ENCODE assay signal across 1 cellular context in the genomic region with DNA sequence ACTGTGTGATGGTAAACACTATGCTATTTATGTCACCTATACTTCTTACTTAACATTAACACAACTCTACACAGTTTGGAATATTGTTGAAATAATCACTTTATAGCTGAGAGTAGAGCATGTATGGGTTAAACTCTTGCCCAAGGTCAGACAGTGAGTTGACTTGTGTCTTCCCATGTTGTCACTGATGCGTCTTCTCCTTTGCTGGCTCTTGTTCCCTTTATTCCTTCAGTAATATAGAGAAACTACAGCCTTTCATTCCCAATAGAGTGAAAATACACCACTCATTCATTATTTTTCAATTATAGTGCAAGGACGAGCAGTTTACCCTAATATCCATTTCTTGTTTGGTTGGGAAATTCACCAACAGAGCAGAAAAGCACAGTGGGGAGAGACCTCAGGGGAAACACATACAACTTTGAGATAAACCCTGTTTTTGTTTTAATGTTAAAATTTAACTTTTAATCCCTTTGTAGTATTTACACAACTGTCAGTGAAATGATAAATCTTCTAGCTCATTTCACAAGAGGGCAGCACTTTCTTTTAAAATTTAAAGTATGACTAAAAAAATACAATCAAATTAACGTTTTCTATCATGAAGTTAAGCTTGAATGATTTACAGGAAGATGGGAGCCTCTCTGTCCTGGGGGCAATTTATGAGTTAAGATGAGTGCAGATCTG.
TF ChIP-seq lines count a peak whose summit lies in the region.

No MANE protein-coding gene starts in this region.

TF ChIP-seq in HepG2, 621 proteins besides CTCF, POLR2A, EP300 and RAD21 (continued from another document and continues in another):
- TF ChIP-seq ZZZ3 (CRISPR knock-in tag; IDR thresholded peaks at IDR 0.05; ENCODE audit: borderline replicate concordance) (no peak), ZNF883 (CRISPR knock-in tag; IDR thresholded peaks at IDR 0.05; ENCODE audit: not compliant biosample characterization) (no peak), CCAR2 (optimal IDR thresholded peaks at IDR 0.05; ENCODE audit: low read depth, low read length) (no peak), ZNF354B (CRISPR knock-in tag; IDR thresholded peaks at IDR 0.05) (no peak), NFKBIZ (CRISPR knock-in tag; IDR thresholded peaks at IDR 0.05) (no peak), TEAD2 (CRISPR knock-in tag; IDR thresholded peaks at IDR 0.05) (no peak), ZFAT (CRISPR knock-in tag; conservative IDR thresholded peaks at IDR 0.05) (no peak), TFE3 (CRISPR knock-in tag; IDR thresholded peaks at IDR 0.05) (no peak), NKX3-1 (CRISPR knock-in tag; IDR thresholded peaks at IDR 0.05) (peak; percentile 70; the same call in 1 of the 2 replicates), SP140L (CRISPR knock-in tag; IDR thresholded peaks at IDR 0.05; ENCODE audit: borderline replicate concordance) (no peak), ZNF768 (CRISPR knock-in tag; IDR thresholded peaks at IDR 0.05) (no peak), HES4 (CRISPR knock-in tag; IDR thresholded peaks at IDR 0.05; ENCODE audit: borderline replicate concordance) (no peak), BCL6 (CRISPR knock-in tag; IDR thresholded peaks at IDR 0.05) (peak; percentile 79), MEIS1 (CRISPR knock-in tag; IDR thresholded peaks at IDR 0.05; ENCODE audit: borderline replicate concordance) (0 out of 2 replicates have a peak, but pooled peaks have one; percentile 44), ZNF660 (CRISPR knock-in tag; IDR thresholded peaks at IDR 0.05; ENCODE audit: borderline replicate concordance, low read depth) (no peak), ELF3 (CRISPR knock-in tag; IDR thresholded peaks at IDR 0.05) (peak; percentile 62), KDM5A (IDR thresholded peaks at IDR 0.05; ENCODE audit: borderline replicate concordance, low read length) (peak; percentile 42; the same call in 1 of the 2 replicates), CBX1 (IDR thresholded peaks at IDR 0.05; ENCODE audit: low read depth) (no peak), ZNF713 (CRISPR knock-in tag; IDR thresholded peaks at IDR 0.05) (no peak), ZNF318 (CRISPR knock-in tag; IDR thresholded peaks at IDR 0.05) (no peak), RNF2 (conservative IDR thresholded peaks at IDR 0.05; ENCODE audit: low read depth) (no peak), HOXA9 (CRISPR knock-in tag; IDR thresholded peaks at IDR 0.05; ENCODE audit: borderline replicate concordance) (no peak), ONECUT2 (CRISPR knock-in tag; IDR thresholded peaks at IDR 0.05) (0 out of 2 replicates have a peak, but pooled peaks have one; percentile 42), FOXP1 (IDR thresholded peaks at IDR 0.05) (no peak), FOXP1 (CRISPR knock-in tag; IDR thresholded peaks at IDR 0.05) (peak; percentile 82)
- TF ChIP-seq, protein P1, sequence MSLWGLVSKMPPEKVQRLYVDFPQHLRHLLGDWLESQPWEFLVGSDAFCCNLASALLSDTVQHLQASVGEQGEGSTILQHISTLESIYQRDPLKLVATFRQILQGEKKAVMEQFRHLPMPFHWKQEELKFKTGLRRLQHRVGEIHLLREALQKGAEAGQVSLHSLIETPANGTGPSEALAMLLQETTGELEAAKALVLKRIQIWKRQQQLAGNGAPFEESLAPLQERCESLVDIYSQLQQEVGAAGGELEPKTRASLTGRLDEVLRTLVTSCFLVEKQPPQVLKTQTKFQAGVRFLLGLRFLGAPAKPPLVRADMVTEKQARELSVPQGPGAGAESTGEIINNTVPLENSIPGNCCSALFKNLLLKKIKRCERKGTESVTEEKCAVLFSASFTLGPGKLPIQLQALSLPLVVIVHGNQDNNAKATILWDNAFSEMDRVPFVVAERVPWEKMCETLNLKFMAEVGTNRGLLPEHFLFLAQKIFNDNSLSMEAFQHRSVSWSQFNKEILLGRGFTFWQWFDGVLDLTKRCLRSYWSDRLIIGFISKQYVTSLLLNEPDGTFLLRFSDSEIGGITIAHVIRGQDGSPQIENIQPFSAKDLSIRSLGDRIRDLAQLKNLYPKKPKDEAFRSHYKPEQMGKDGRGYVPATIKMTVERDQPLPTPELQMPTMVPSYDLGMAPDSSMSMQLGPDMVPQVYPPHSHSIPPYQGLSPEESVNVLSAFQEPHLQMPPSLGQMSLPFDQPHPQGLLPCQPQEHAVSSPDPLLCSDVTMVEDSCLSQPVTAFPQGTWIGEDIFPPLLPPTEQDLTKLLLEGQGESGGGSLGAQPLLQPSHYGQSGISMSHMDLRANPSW (CRISPR knock-in tag; IDR thresholded peaks at IDR 0.05; ENCODE audit: borderline replicate concordance), result no peak
- TF ChIP-seq, protein P2, sequence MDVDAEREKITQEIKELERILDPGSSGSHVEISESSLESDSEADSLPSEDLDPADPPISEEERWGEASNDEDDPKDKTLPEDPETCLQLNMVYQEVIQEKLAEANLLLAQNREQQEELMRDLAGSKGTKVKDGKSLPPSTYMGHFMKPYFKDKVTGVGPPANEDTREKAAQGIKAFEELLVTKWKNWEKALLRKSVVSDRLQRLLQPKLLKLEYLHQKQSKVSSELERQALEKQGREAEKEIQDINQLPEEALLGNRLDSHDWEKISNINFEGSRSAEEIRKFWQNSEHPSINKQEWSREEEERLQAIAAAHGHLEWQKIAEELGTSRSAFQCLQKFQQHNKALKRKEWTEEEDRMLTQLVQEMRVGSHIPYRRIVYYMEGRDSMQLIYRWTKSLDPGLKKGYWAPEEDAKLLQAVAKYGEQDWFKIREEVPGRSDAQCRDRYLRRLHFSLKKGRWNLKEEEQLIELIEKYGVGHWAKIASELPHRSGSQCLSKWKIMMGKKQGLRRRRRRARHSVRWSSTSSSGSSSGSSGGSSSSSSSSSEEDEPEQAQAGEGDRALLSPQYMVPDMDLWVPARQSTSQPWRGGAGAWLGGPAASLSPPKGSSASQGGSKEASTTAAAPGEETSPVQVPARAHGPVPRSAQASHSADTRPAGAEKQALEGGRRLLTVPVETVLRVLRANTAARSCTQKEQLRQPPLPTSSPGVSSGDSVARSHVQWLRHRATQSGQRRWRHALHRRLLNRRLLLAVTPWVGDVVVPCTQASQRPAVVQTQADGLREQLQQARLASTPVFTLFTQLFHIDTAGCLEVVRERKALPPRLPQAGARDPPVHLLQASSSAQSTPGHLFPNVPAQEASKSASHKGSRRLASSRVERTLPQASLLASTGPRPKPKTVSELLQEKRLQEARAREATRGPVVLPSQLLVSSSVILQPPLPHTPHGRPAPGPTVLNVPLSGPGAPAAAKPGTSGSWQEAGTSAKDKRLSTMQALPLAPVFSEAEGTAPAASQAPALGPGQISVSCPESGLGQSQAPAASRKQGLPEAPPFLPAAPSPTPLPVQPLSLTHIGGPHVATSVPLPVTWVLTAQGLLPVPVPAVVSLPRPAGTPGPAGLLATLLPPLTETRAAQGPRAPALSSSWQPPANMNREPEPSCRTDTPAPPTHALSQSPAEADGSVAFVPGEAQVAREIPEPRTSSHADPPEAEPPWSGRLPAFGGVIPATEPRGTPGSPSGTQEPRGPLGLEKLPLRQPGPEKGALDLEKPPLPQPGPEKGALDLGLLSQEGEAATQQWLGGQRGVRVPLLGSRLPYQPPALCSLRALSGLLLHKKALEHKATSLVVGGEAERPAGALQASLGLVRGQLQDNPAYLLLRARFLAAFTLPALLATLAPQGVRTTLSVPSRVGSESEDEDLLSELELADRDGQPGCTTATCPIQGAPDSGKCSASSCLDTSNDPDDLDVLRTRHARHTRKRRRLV (CRISPR knock-in tag; IDR thresholded peaks at IDR 0.05), result no peak
- TF ChIP-seq, protein P3, sequence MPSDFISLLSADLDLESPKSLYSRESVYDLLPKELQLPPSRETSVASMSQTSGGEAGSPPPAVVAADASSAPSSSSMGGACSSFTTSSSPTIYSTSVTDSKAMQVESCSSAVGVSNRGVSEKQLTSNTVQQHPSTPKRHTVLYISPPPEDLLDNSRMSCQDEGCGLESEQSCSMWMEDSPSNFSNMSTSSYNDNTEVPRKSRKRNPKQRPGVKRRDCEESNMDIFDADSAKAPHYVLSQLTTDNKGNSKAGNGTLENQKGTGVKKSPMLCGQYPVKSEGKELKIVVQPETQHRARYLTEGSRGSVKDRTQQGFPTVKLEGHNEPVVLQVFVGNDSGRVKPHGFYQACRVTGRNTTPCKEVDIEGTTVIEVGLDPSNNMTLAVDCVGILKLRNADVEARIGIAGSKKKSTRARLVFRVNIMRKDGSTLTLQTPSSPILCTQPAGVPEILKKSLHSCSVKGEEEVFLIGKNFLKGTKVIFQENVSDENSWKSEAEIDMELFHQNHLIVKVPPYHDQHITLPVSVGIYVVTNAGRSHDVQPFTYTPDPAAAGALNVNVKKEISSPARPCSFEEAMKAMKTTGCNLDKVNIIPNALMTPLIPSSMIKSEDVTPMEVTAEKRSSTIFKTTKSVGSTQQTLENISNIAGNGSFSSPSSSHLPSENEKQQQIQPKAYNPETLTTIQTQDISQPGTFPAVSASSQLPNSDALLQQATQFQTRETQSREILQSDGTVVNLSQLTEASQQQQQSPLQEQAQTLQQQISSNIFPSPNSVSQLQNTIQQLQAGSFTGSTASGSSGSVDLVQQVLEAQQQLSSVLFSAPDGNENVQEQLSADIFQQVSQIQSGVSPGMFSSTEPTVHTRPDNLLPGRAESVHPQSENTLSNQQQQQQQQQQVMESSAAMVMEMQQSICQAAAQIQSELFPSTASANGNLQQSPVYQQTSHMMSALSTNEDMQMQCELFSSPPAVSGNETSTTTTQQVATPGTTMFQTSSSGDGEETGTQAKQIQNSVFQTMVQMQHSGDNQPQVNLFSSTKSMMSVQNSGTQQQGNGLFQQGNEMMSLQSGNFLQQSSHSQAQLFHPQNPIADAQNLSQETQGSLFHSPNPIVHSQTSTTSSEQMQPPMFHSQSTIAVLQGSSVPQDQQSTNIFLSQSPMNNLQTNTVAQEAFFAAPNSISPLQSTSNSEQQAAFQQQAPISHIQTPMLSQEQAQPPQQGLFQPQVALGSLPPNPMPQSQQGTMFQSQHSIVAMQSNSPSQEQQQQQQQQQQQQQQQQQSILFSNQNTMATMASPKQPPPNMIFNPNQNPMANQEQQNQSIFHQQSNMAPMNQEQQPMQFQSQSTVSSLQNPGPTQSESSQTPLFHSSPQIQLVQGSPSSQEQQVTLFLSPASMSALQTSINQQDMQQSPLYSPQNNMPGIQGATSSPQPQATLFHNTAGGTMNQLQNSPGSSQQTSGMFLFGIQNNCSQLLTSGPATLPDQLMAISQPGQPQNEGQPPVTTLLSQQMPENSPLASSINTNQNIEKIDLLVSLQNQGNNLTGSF (CRISPR knock-in tag; IDR thresholded peaks at IDR 0.05), result no peak
